Comparison of ENCODE assay signal across 10 cellular contexts in the genomic region with DNA sequence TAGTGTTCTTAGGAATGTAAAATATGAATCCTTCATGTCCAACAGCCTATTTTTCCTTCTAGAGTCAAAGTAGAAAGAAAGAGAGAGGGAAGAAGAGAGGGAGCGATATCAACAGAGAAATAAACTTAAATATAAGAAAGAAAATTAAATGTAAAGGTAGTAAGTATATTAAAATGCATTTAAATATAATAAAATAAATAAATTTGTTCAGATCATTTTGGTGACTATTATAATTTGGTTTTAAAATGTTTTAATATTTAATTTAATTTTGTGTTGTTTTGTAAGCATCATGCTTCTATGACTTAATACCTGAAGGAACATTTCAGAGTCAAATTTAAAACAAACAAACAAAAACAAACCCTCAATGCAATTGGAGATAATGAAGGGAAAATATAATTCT.
"Had no signal": no experiment of that assay in that cellular context is flagged by ENCODE, and none has a peak within 500 bp of the region (broad histone marks: within the 10 kb centered on the region; RNA-seq: fewer than 3 reads in every experiment).

No MANE protein-coding gene starts in this region.

- H3K9me3 Mint-ChIP-seq: GM23338, H9 had no signal

- ATAC-seq: GM23338, HCT116 had no signal

- DNase-seq: GM23248, GOT3, H7, H9, HCEC 1CT, HFFc6 had no signal

- FAIRE-seq: H1, H54 had no signal

- H3K4me3 Mint-ChIP-seq: GM23338, H9, HFFc6 had no signal

- H3K27ac Mint-ChIP-seq: GM23338, HFFc6 had no signal
